13 cellular contexts compared by ENCODE assay signal in the genomic region with DNA sequence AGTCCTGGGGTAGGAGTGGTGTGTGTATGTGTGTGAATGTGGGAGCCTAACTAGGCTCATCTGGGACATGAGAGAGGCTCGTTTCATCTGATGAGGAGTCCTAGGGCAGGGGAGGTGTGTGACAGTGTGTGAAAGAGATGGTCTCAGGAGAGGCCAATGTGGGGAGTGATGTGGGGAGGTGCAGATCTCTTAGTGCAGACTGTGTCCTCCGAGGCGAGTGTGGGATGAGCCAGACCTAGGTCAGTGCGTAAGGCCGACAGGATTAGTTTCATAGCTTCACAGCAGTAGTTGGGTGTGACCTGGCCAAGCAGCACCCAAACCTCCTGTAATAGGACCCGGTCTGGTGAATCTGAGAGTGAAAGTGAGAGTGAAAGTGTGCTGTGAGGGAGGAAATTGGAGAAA.
DNase-seq lines count a peak whose midpoint lies in the region; ATAC-seq and FAIRE-seq lines count a peak whose summit lies in the region.
"Had no signal": no experiment of that assay in that cellular context is flagged by ENCODE, and none has a peak within 500 bp of the region (broad histone marks: within the 10 kb centered on the region; RNA-seq: fewer than 3 reads in every experiment).

No MANE protein-coding gene starts in this region.

- peaks cover 7% of the 10 kb centered on the region for H3K36me3 Mint-ChIP-seq in IgD-negative memory B cell
- H3K36me3 Mint-ChIP-seq in T-cell = peaks cover 2% of the 10 kb centered on the region

- peak; percentile 84 for ATAC-seq in GM19467 (IDR thresholded peaks at IDR 0.05; ENCODE audit: unreplicated experiment)
- peak; percentile 75 for ATAC-seq in HG02938 (IDR thresholded peaks at IDR 0.05; ENCODE audit: unreplicated experiment)
- no peak for ATAC-seq in T-cell (replicated peaks in 1 of 4)
- ATAC-seq: HepG2 had no signal

- FAIRE-seq in GM18507 (lab: Jason Lieb, UNC) = peak; percentile 77
- FAIRE-seq: HepG2 had no signal

- DNase-seq in GM18507 (ENCODE audit: extremely low spot score, insufficient read length, low read depth) (peak; percentile 17), AG08395 (ENCODE audit: low spot score) (no peak), foreskin melanocyte (no peak), NCI-H82 treated with DMSO at 0.1 percent for 48 hours (lab: John Stamatoyannopoulos, UW; ENCODE audit: unreplicated experiment) (no peak), T-cell (no peak)
- DNase-seq: activated naive CD4-positive, alpha-beta T cell treated with anti-CD3 and anti-CD28 coated beads for 36 hours; hypothalamus; NCI-H1930 had no signal

- H3K4me3 Mint-ChIP-seq in IgD-negative memory B cell (peak overlapping the region in 3 of 4 donors; percentile 48 to 85 (median 66)), T-cell (no peak overlapping the region)
- H3K4me3 Mint-ChIP-seq: activated naive CD4-positive, alpha-beta T cell treated with anti-CD3 and anti-CD28 coated beads for 36 hours; CD4-positive, CD25-positive, alpha-beta regulatory T cell had no signal

- H3K4me1 Mint-ChIP-seq in IgD-negative memory B cell (peaks cover 12 to 29% (median 23%) of the 10 kb centered on the region in 3 donors), T-cell (peaks cover 8 to 24% (median 12%) of the 10 kb centered on the region in 3 donors)

- CTCF ChIA-PET in T-cell (lab: Charles Lee) = no interaction called here

- H3K27me3 Mint-ChIP-seq in IgD-negative memory B cell = no peaks in the 10 kb centered on the region
- no peaks in the 10 kb centered on the region for H3K27me3 Mint-ChIP-seq in T-cell
- H3K27me3 Mint-ChIP-seq: CD4-positive, CD25-positive, alpha-beta regulatory T cell had no signal

- H3K9me3 Mint-ChIP-seq in IgD-negative memory B cell = peaks cover 0 to 4% (median 3%) of the 10 kb centered on the region in 3 donors
- H3K9me3 Mint-ChIP-seq in T-cell = peaks cover 0 to 5% (median 0%) of the 10 kb centered on the region in 3 donors
- H3K9me3 Mint-ChIP-seq: activated naive CD4-positive, alpha-beta T cell treated with anti-CD3 and anti-CD28 coated beads for 36 hours had no signal

- POLR2A ChIA-PET in T-cell (lab: Charles Lee) = no interaction called here

- peak overlapping the region; percentile 2 to 95 (median 89) for H3K27ac Mint-ChIP-seq in IgD-negative memory B cell
- H3K27ac Mint-ChIP-seq in T-cell = no peak overlapping the region
- H3K27ac Mint-ChIP-seq: activated naive CD4-positive, alpha-beta T cell treated with anti-CD3 and anti-CD28 coated beads for 36 hours; CD4-positive, CD25-positive, alpha-beta regulatory T cell had no signal

Comparison
In these comparisons a context has a peak if more than half of its experiments do, and no peak if none do; other contexts are left out.
1. ATAC-seq: peak in GM19467 (single experiment) and HG02938 (single experiment); none in T-cell (0 of 4).
2. H3K27ac Mint-ChIP-seq: peak in IgD-negative memory B cell (3 of 3); none in T-cell (0 of 2).
3. H3K4me3 Mint-ChIP-seq: peak in IgD-negative memory B cell (3 of 4); none in T-cell (0 of 3).